ENCODE assay signal across 8 cellular contexts in the genomic region with DNA sequence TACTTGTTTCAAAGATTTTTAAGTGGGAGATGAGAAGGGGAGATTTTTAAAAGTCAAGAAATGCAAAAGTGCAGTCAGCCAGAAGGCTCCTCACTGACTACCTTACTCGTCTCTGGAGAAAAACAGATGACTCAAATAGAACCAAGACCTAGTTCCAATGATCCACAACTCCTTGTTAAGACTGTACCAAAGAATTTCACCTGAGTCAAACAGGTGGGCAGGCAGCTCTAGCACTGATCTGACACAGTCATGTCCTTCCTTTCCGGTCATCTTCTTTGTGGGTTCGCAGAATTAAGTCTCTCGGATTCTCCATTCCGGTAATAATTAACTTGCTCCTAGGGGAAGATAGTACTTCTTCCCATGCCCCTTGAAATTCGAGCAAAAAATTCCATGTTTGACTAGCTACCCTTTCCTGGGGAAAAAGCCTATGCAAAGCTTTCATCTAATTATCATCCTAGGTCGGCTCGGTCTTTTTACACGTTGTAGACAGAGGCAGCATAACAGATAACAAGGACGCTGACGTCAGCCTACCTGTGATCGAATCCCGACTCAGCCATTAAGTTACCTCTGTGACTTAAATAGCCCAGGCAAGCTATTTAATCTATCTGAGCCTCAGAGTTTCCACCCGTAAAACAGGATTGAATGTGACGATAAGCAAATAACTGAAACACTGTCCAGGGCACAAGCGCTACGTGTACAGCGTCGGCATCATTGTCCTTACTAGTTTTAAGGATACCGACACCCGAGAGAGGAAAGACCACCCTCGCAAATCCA. TPM values are rescaled to one million over a fixed set of nuclear protein-coding genes. Genes with fewer than 3 reads are reported as not detected.
DNase-seq lines count a peak whose midpoint lies in the region; ATAC-seq, FAIRE-seq and TF ChIP-seq lines count a peak whose summit lies in the region.

No MANE protein-coding gene starts in this region.

- H3K36me3 ChIP-seq in pancreas, result no peaks in the 10 kb centered on the region

- no peak for FAIRE-seq in pancreas (lab: Jason Lieb, UNC)

- TF ChIP-seq CTCF in foreskin fibroblast (IDR thresholded peaks at IDR 0.05; ENCODE audit: low read depth, low read length) (no peak), pancreas (IDR thresholded peaks at IDR 0.05) (no peak)

- peak overlapping the region; percentile 95 for H3K27ac Mint-ChIP-seq in activated T-helper 17 cell treated with anti-CD3 and anti-CD28 coated beads, Interleukin-2, amount 50 U/mL, for 72 hours

- no peaks in the 10 kb centered on the region for H3K9me3 ChIP-seq in pancreas

- H3K27me3 ChIP-seq in pancreas, result no peaks in the 10 kb centered on the region

- peaks cover 29% of the 10 kb centered on the region for H3K4me1 Mint-ChIP-seq in activated T-helper 17 cell treated with anti-CD3 and anti-CD28 coated beads, Interleukin-2, amount 50 U/mL, for 72 hours

- peak overlapping the region; percentile 88 to 93 for H3K4me3 ChIP-seq in foreskin fibroblast (ENCODE audit: low read depth in 1 of 2, low read length in 2 of 2)
- H3K4me3 ChIP-seq in pancreas, result peak overlapping the region; percentile 80 to 93 (median 92)

- ATAC-seq in activated T-helper 17 cell treated with anti-CD3 and anti-CD28 coated beads, Interleukin-2, amount 50 U/mL, for 72 hours (replicated peaks), result peak; percentile 24
- ATAC-seq in pancreas (peak; percentile 52 to 64 (median 62)), HG02642 (IDR thresholded peaks at IDR 0.05; ENCODE audit: poor library complexity, unreplicated experiment) (no peak)

- H3K27ac ChIP-seq in pancreas, result peak overlapping the region; percentile 97 to 99 (median 97)

- H3K36me3 Mint-ChIP-seq in activated T-helper 17 cell treated with anti-CD3 and anti-CD28 coated beads, Interleukin-2, amount 50 U/mL, for 72 hours (ENCODE audit: low read depth), result peaks cover 52% of the 10 kb centered on the region

- intact Hi-C loops in pancreas (cut with DNase I), result no loop called here

- 1 to 2% methylated on average over 22 of the region's 22 CpGs for WGBS in pancreas, 2 donors

- DNase-seq in NCI-H1105 treated with DMSO at 0.1 percent for 48 hours (lab: John Stamatoyannopoulos, UW) (peak; percentile 15), NCI-H1105 (lab: John Stamatoyannopoulos, UW) (no peak), NCI-H526 treated with DMSO at 0.1 percent for 48 hours (lab: John Stamatoyannopoulos, UW) (peak; percentile 16), foreskin fibroblast (peak in 1 of 2 donors; percentile 17), pancreas (peak in 4 of 6 donors; percentile 40 to 50 (median 42)), DMS153 (lab: John Stamatoyannopoulos, UW) (no peak)

- peaks cover 5 to 25% (median 9%) of the 10 kb centered on the region in 3 donors for H3K4me1 ChIP-seq in pancreas

- peak overlapping the region; percentile 96 for H3K4me3 Mint-ChIP-seq in activated T-helper 17 cell treated with anti-CD3 and anti-CD28 coated beads, Interleukin-2, amount 50 U/mL, for 72 hours

- H3K9me3 Mint-ChIP-seq in activated T-helper 17 cell treated with anti-CD3 and anti-CD28 coated beads, Interleukin-2, amount 50 U/mL, for 72 hours, result peaks cover 10% of the 10 kb centered on the region

- peaks cover 3% of the 10 kb centered on the region for H3K27me3 Mint-ChIP-seq in activated T-helper 17 cell treated with anti-CD3 and anti-CD28 coated beads, Interleukin-2, amount 50 U/mL, for 72 hours

RNA-seq across cellular contexts. Expression of gene SELENOK, which starts 0.7 kb away (rescaled TPM):
- 10 to 100 TPM; 37.0 to 55.9 TPM for total RNA-seq in activated T-helper 17 cell treated with anti-CD3 and anti-CD28 coated beads, Interleukin-2, amount 50 U/mL, for 72 hours
- 10 to 100 TPM; 16.0 to 31.8 (median 25.9) TPM for total RNA-seq in pancreas
- polyA plus RNA-seq in pancreas, result 10 to 100 TPM; 48.3 to 63.6 TPM

RNA-seq across cellular contexts. Expression of gene ACTR8, which starts 9.0 kb away (rescaled TPM):
- total RNA-seq in activated T-helper 17 cell treated with anti-CD3 and anti-CD28 coated beads, Interleukin-2, amount 50 U/mL, for 72 hours, result 10 to 100 TPM; 26.6 to 30.8 TPM
- 10 to 100 TPM in 5 of 6 donors, 1 to 10 TPM in 1; 9.5 to 19.2 (median 14.5) TPM for total RNA-seq in pancreas
- 10 to 100 TPM; 12.2 to 12.5 TPM for polyA plus RNA-seq in pancreas

RNA-seq across cellular contexts. Expression of gene IL17RB, which starts 44.5 kb away (rescaled TPM):
- total RNA-seq in activated T-helper 17 cell treated with anti-CD3 and anti-CD28 coated beads, Interleukin-2, amount 50 U/mL, for 72 hours, result 1 to 10 TPM; 1.8 to 2.6 TPM
- 10 to 100 TPM in 1 of 6 donors, 1 to 10 TPM in 5; 4.0 to 12.7 (median 6.2) TPM for total RNA-seq in pancreas
- 10 to 100 TPM; 15.5 to 18.8 TPM for polyA plus RNA-seq in pancreas

RNA-seq across cellular contexts. Expression of gene CHDH, which starts 44.7 kb away (rescaled TPM):
- total RNA-seq in activated T-helper 17 cell treated with anti-CD3 and anti-CD28 coated beads, Interleukin-2, amount 50 U/mL, for 72 hours, result 1 to 10 TPM; 1.1 TPM
- 10 to 100 TPM; 15.9 to 28.2 (median 19.0) TPM for total RNA-seq in pancreas
- polyA plus RNA-seq in pancreas, result 10 to 100 TPM in 1 of 2 donors, 1 to 10 TPM in 1; 9.3 to 11.9 TPM

Comparison
In these comparisons a context has a peak if more than half of its experiments do, and no peak if none do; other contexts are left out.
1. DNase-seq: peak in NCI-H1105 treated with DMSO at 0.1 percent for 48 hours (single experiment), NCI-H526 treated with DMSO at 0.1 percent for 48 hours (single experiment) and pancreas (4 of 6); none in NCI-H1105 (single experiment) and DMS153 (single experiment).